Comparison of ENCODE assay signal across 14 cellular contexts in genomic region chr10:132626761-132627735, GRCh38.
DNase-seq lines count a peak whose midpoint lies in the region; ATAC-seq, FAIRE-seq and TF ChIP-seq lines count a peak whose summit lies in the region.
"Had no signal": no experiment of that assay in that cellular context is flagged by ENCODE, and none has a peak within 500 bp of the region (broad histone marks: within the 10 kb centered on the region; RNA-seq: fewer than 3 reads in every experiment).

No MANE protein-coding gene starts in this region.

- peaks cover 6% of the 10 kb centered on the region for H3K79me2 ChIP-seq in smooth muscle cell (ENCODE audit: low read depth)

- no peaks in the 10 kb centered on the region for H3K27me3 ChIP-seq in smooth muscle cell (ENCODE audit: low read depth)

- no peak for TF ChIP-seq CTCF in smooth muscle cell (IDR thresholded peaks at IDR 0.05; ENCODE audit: borderline replicate concordance, insufficient read depth, poor library complexity, severe bottlenecking)
- TF ChIP-seq CTCF in D721Med (IDR thresholded peaks at IDR 0.05; ENCODE audit: insufficient read depth, missing control alignments): no peak

- peaks cover 88% of the 10 kb centered on the region for H4K20me1 ChIP-seq in smooth muscle cell (ENCODE audit: low read depth)

- WGBS in smooth muscle cell (ENCODE audit: low lambda C conversion rate): 76% methylated on average over 39 of the region's 39 CpGs

- FAIRE-seq in D721Med (lab: Jason Lieb, UNC): no peak

- H3K4me1 ChIP-seq in smooth muscle cell (ENCODE audit: low read depth): peaks cover 9% of the 10 kb centered on the region
- H3K4me1 ChIP-seq: Caco-2 had no signal

- peaks cover 5% of the 10 kb centered on the region for H3K36me3 Mint-ChIP-seq in memory B cell
- H3K36me3 Mint-ChIP-seq: T-cell had no signal

- peak overlapping the region; percentile 84 for H3K27ac Mint-ChIP-seq in memory B cell
- H3K27ac Mint-ChIP-seq: activated CD8-positive, alpha-beta T cell treated with anti-CD3 and anti-CD28 coated beads, Interleukin-2, amount 10 ng/mL, durations not matched to agents 7 days and 5 days; activated naive CD8-positive, alpha-beta T cell; dendritic cell treated with granulocyte-macrophage colony-stimulating factor and Interleukin-4, amounts not matched to agents 40 ng/mL and 50 ng/mL, for 4 days; T-cell had no signal

- no peaks in the 10 kb centered on the region for H3K9me3 Mint-ChIP-seq in memory B cell
- H3K9me3 Mint-ChIP-seq: dendritic cell treated with granulocyte-macrophage colony-stimulating factor and Interleukin-4, amounts not matched to agents 40 ng/mL and 50 ng/mL, for 4 days; T-cell had no signal

- H3K36me3 ChIP-seq in smooth muscle cell (ENCODE audit: low read depth): no peaks in the 10 kb centered on the region

- H3K9me3 ChIP-seq in smooth muscle cell (replicated peaks; ENCODE audit: low read depth): no peaks in the 10 kb centered on the region
- H3K9me3 ChIP-seq: Caco-2 had no signal

- peaks cover 14% of the 10 kb centered on the region for H3F3A ChIP-seq in smooth muscle cell (ENCODE audit: low read depth)

- no peak overlapping the region for H3K9ac ChIP-seq in smooth muscle cell (ENCODE audit: low read depth)

- H3K27me3 Mint-ChIP-seq in memory B cell: no peaks in the 10 kb centered on the region
- H3K27me3 Mint-ChIP-seq: activated naive CD8-positive, alpha-beta T cell; T-cell had no signal

- H3K27ac ChIP-seq in cingulate gyrus (ENCODE audit: low read depth, low read length) (peak overlapping the region; percentile 90), smooth muscle cell (ENCODE audit: low read depth) (peak overlapping the region; percentile 93)

- H2AFZ ChIP-seq in smooth muscle cell (ENCODE audit: low read depth): no peak overlapping the region

- peak overlapping the region; percentile 32 for H3K4me3 Mint-ChIP-seq in memory B cell
- H3K4me3 Mint-ChIP-seq: activated CD8-positive, alpha-beta T cell treated with anti-CD3 and anti-CD28 coated beads, Interleukin-2, amount 10 ng/mL, durations not matched to agents 7 days and 5 days; activated naive CD8-positive, alpha-beta T cell; dendritic cell treated with granulocyte-macrophage colony-stimulating factor and Interleukin-4, amounts not matched to agents 40 ng/mL and 50 ng/mL, for 4 days had no signal

- H3K4me1 Mint-ChIP-seq in memory B cell: peaks cover 49% of the 10 kb centered on the region

- ATAC-seq in memory B cell (ENCODE audit: low read depth) (no peak), GM18868 (IDR thresholded peaks at IDR 0.05; ENCODE audit: unreplicated experiment) (no peak)
- ATAC-seq: activated CD8-positive, alpha-beta T cell treated with anti-CD3 and anti-CD28 coated beads, Interleukin-2, amount 10 ng/mL, durations not matched to agents 7 days and 5 days had no signal

- no peak overlapping the region for H3K4me3 ChIP-seq in smooth muscle cell

- peak overlapping the region; percentile 82 for H3K4me2 ChIP-seq in smooth muscle cell

- DNase-seq in COLO668 (lab: John Stamatoyannopoulos, UW; ENCODE audit: unreplicated experiment): peak; percentile 27
- no peak for DNase-seq in memory B cell (ENCODE audit: low spot score in 2 of 2)
- DNase-seq in smooth muscle cell (lab: John Stamatoyannopoulos, UW; ENCODE audit: unreplicated experiment): no peak
- no peak for DNase-seq in NCI-H128 (lab: John Stamatoyannopoulos, UW; ENCODE audit: unreplicated experiment)
- DNase-seq in LoVo (ENCODE audit: low spot score): no peak
- no peak for DNase-seq in D721Med (ENCODE audit: insufficient read length, low spot score)
- DNase-seq: activated CD8-positive, alpha-beta T cell treated with anti-CD3 and anti-CD28 coated beads, Interleukin-2, amount 10 ng/mL, durations not matched to agents 7 days and 5 days; NCI-H1417 treated with DMSO at 0.1 percent for 48 hours; T-cell had no signal
